In genomic region chr10:43350139-43350538, GRCh38 we compare ENCODE assay signal across 28 cellular contexts. TPM values are rescaled to one million over a fixed set of nuclear protein-coding genes. Genes with fewer than 3 reads are reported as not detected.
A peak's percentile ranks its signal among the peaks of the same experiment; 100 is the strongest.
DNase-seq lines count a peak whose midpoint lies in the region; ATAC-seq, FAIRE-seq and TF ChIP-seq lines count a peak whose summit lies in the region.
"Had no signal": no experiment of that assay in that cellular context is flagged by ENCODE, and none has a peak within 500 bp of the region (broad histone marks: within the 10 kb centered on the region; RNA-seq: fewer than 3 reads in every experiment).

No MANE protein-coding gene starts in this region.

- H3K9me1 ChIP-seq in IMR-90 (ENCODE audit: insufficient read depth, low read length): no peaks in the 10 kb centered on the region

- H4K20me1 ChIP-seq in IMR-90 (ENCODE audit: insufficient read depth, low read length) (no peaks in the 10 kb centered on the region), GM23338 (replicated peaks; ENCODE audit: insufficient read depth) (no peaks in the 10 kb centered on the region)

- H3K9ac ChIP-seq in IMR-90 (ENCODE audit: low read depth, low read length): no peak overlapping the region
- H3K9ac ChIP-seq: GM23248, KMS-11 had no signal

- H3K4me1 Mint-ChIP-seq in GM23338: peaks cover 15% of the 10 kb centered on the region

- no peak overlapping the region for H3K14ac ChIP-seq in IMR-90 (replicated peaks; ENCODE audit: low read depth, low read length)

- no peak overlapping the region for H3K18ac ChIP-seq in IMR-90 (ENCODE audit: low read depth, low read length)

- H3K9me3 ChIP-seq in BE2C (no peaks in the 10 kb centered on the region), IMR-90 (ENCODE audit: control insufficient read depth, insufficient read depth, low read length) (no peaks in the 10 kb centered on the region), mucosa of descending colon (no peaks in the 10 kb centered on the region)
- H3K9me3 ChIP-seq: esophagus squamous epithelium, right lobe of liver, uterus had no signal

- H3K36me3 Mint-ChIP-seq in GM23338 (ENCODE audit: low read depth): no peaks in the 10 kb centered on the region
- H3K36me3 Mint-ChIP-seq: activated naive CD8-positive, alpha-beta T cell; CD14-positive monocyte had no signal

- H3F3A ChIP-seq in GM23338 (replicated peaks; ENCODE audit: low read depth): no peaks in the 10 kb centered on the region

- H3K9me3 Mint-ChIP-seq in GM23338: no peaks in the 10 kb centered on the region
- H3K9me3 Mint-ChIP-seq: activated CD4-positive, alpha-beta T cell treated with anti-CD3 and anti-CD28 coated beads, Interleukin-2, amount 10 ng/mL, durations not matched to agents 24 days and 14 days; activated T-helper 2 cell treated with anti-CD3 and anti-CD28 coated beads, Interferon-gamma antibody, Interleukin-2, Interleukin-4, amounts not matched to agents 10 μg/mL and 5 μg/mL and 100 μg/mL, durations not matched to agents 14 hours and 24 hours and 36 hours; naive thymus-derived CD8-positive, alpha-beta T cell; T-helper 1 cell treated with Interleukin-12 subunit alpha and Interleukin-12 subunit beta and Interleukin-4 antibody, amounts not matched to agents 30 μg/mL and 1 μg/mL, for 36 hours had no signal

- no peak overlapping the region for H3K4ac ChIP-seq in IMR-90 (ENCODE audit: low read depth, low read length)

- TF ChIP-seq RAD21 in IMR-90 (IDR thresholded peaks at IDR 0.05; ENCODE audit: low read length): no peak

- H2AK9ac ChIP-seq in IMR-90 (replicated peaks; ENCODE audit: low read depth, low read length, poor library complexity): peak overlapping the region; percentile 72

- TF ChIP-seq POLR2A in IMR-90 (IDR thresholded peaks at IDR 0.05; ENCODE audit: low read depth, low read length): no peak

- H3K79me1 ChIP-seq in IMR-90 (ENCODE audit: low read depth in 1 of 2, low read length in 2 of 2): no peaks in the 10 kb centered on the region

- intact Hi-C loops in IMR-90 (cut with micrococcal nuclease) (no loop called here), mucosa of descending colon (cut with DNase I, micrococcal nuclease) (loop anchor here in 1 of 2 donors (10.0 kb wide), 1 partner anchor 55 kb away; no protein-coding TSS in a partner anchor)

- 58% methylated on average over 2 of the region's 6 CpGs; no CpG with 5 or more reads in 1 of the 2 experiments for WGBS in IMR-90 (ENCODE audit: extremely low coverage in 2 of 2, insufficient read length in 1 of 2), 2 experiments

- no peak overlapping the region for H2BK5ac ChIP-seq in IMR-90 (ENCODE audit: low read depth, low read length, poor library complexity, severe bottlenecking)

- CTCF ChIA-PET in IMR-90 (lab: Yijun Ruan, JAX): no interaction called here

- H3K4me3 Mint-ChIP-seq in GM23338: no peak overlapping the region

- BruUV-seq in IMR-90 (replicated peaks; lab: Mats Ljungman, UMichigan): no TSS peak

- H3K9me2 ChIP-seq in GM23338 (ENCODE audit: insufficient read depth): no peaks in the 10 kb centered on the region

- DNase-seq in BE2C: peak; percentile 34
- DNase-seq in IMR-90: no peak
- DNase-seq in bronchial epithelial cell (ENCODE audit: low read depth): no peak
- DNase-seq in mucosa of descending colon: peak in 1 of 3 donors; percentile 51
- no peak for DNase-seq in GM23338 (ENCODE audit: low spot score)
- DNase-seq in stimulated activated CD4-positive, alpha-beta T cell treated with anti-CD3 and anti-CD28 coated beads, Interleukin-2, amount 100 ng/mL, for 24 hours: no peak
- DNase-seq: ACHN; activated CD4-positive, alpha-beta T cell treated with anti-CD3 and anti-CD28 coated beads, Interleukin-2, amount 10 ng/mL, durations not matched to agents 24 days and 14 days; activated CD8-positive, alpha-beta memory T cell treated with anti-CD3 and anti-CD28 coated beads, Interleukin-2, amount 50 U/mL, for 48 hours; esophagus squamous epithelium; GM23248; kidney glomerular epithelial cell; NCI-H187; NCI-H69; right lobe of liver; SHP77; uterus had no signal

- TF ChIP-seq CTCF in BE2C (IDR thresholded peaks at IDR 0.05; ENCODE audit: low read depth, low read length): no peak
- no peak for TF ChIP-seq CTCF in IMR-90 (conservative IDR thresholded peaks at IDR 0.05; ENCODE audit: low read depth, low read length)
- no peak for TF ChIP-seq CTCF in bronchial epithelial cell (IDR thresholded peaks at IDR 0.05; ENCODE audit: insufficient read depth, low read length, severe bottlenecking)
- TF ChIP-seq CTCF in mucosa of descending colon (IDR thresholded peaks at IDR 0.05): no peak
- no peak for TF ChIP-seq CTCF in GM23338 (conservative IDR thresholded peaks at IDR 0.05; ENCODE audit: low read depth in 2 of 2)

- H3K27ac ChIP-seq in IMR-90 (ENCODE audit: insufficient read depth, low read length): no peak overlapping the region
- no peak overlapping the region for H3K27ac ChIP-seq in GM23338 (ENCODE audit: low read depth)
- H3K27ac ChIP-seq: esophagus squamous epithelium, GM23248, KMS-11, right lobe of liver, uterus had no signal

- H3K27ac Mint-ChIP-seq in GM23338: no peak overlapping the region
- H3K27ac Mint-ChIP-seq: activated CD4-positive, alpha-beta T cell treated with anti-CD3 and anti-CD28 coated beads, Interleukin-2, amount 10 ng/mL, durations not matched to agents 24 days and 14 days; activated naive CD8-positive, alpha-beta T cell; activated T-helper 2 cell treated with anti-CD3 and anti-CD28 coated beads, Interferon-gamma antibody, Interleukin-2, Interleukin-4, amounts not matched to agents 10 μg/mL and 5 μg/mL and 100 μg/mL, durations not matched to agents 14 hours and 24 hours and 36 hours; T-helper 1 cell treated with Interleukin-12 subunit alpha and Interleukin-12 subunit beta and Interleukin-4 antibody, amounts not matched to agents 30 μg/mL and 1 μg/mL, for 36 hours had no signal

- H2AK5ac ChIP-seq in IMR-90 (ENCODE audit: low read depth, low read length): no peak overlapping the region

- H3K36me3 ChIP-seq in BE2C: no peaks in the 10 kb centered on the region
- no peaks in the 10 kb centered on the region for H3K36me3 ChIP-seq in IMR-90 (ENCODE audit: control insufficient read depth, insufficient read depth, low read length)
- H3K36me3 ChIP-seq in bronchial epithelial cell (ENCODE audit: control insufficient read depth, insufficient read depth, low read length): no peaks in the 10 kb centered on the region
- no peaks in the 10 kb centered on the region for H3K36me3 ChIP-seq in mucosa of descending colon (ENCODE audit: low read depth)
- H3K36me3 ChIP-seq in GM23338 (ENCODE audit: insufficient read depth): no peaks in the 10 kb centered on the region
- H3K36me3 ChIP-seq: esophagus squamous epithelium, right lobe of liver, uterus had no signal

- peaks cover 2% of the 10 kb centered on the region for H3K27me3 Mint-ChIP-seq in GM23338 (ENCODE audit: insufficient read depth, low read depth, poor library complexity)

- no peak overlapping the region for H2AFZ ChIP-seq in IMR-90 (replicated peaks; ENCODE audit: low read length, poor library complexity)
- no peak overlapping the region for H2AFZ ChIP-seq in GM23338
- H2AFZ ChIP-seq: GM23248 had no signal

- ATAC-seq in IMR-90 (ENCODE audit: low read depth): no peak
- peak; percentile 66 for ATAC-seq in mucosa of descending colon
- no peak for ATAC-seq in GM23338
- ATAC-seq in HG02678 (IDR thresholded peaks at IDR 0.05; ENCODE audit: unreplicated experiment): no peak
- no peak for ATAC-seq in HG02884 (IDR thresholded peaks at IDR 0.05; ENCODE audit: unreplicated experiment)
- ATAC-seq: naive thymus-derived CD8-positive, alpha-beta T cell; right lobe of liver had no signal

- H2BK120ac ChIP-seq in IMR-90 (ENCODE audit: low read depth, low read length): no peak overlapping the region

- no peak overlapping the region for H4K8ac ChIP-seq in IMR-90 (ENCODE audit: low read depth in 2 of 2, low read length in 2 of 2)

- in situ Hi-C loops in IMR-90 (cut with MboI; ENCODE audit: low sequenced_read_pairs): no loop called here

- H4K91ac ChIP-seq in IMR-90 (ENCODE audit: insufficient read depth, low read depth, low read length): no peak overlapping the region

- H3K27me3 ChIP-seq in BE2C (no peaks in the 10 kb centered on the region), IMR-90 (ENCODE audit: control insufficient read depth, insufficient read depth, low read length) (peaks cover 16% of the 10 kb centered on the region), bronchial epithelial cell (ENCODE audit: control insufficient read depth, insufficient read depth, low read length) (no peaks in the 10 kb centered on the region), GM23338 (ENCODE audit: insufficient read depth) (no peaks in the 10 kb centered on the region)
- H3K27me3 ChIP-seq: right lobe of liver had no signal

- no peak overlapping the region for H2BK15ac ChIP-seq in IMR-90 (ENCODE audit: low read depth, low read length)

- POLR2A ChIA-PET in IMR-90 (lab: Charles Lee; ENCODE audit: unreplicated experiment): no interaction called here

- no peak overlapping the region for H2BK20ac ChIP-seq in IMR-90 (ENCODE audit: low read depth, low read length)

- no peak overlapping the region for H3K56ac ChIP-seq in IMR-90 (ENCODE audit: extremely low read depth, insufficient read depth, low read length)

- H3K23ac ChIP-seq in IMR-90 (ENCODE audit: low read depth, low read length): no peak overlapping the region

- dilution Hi-C loops in IMR-90 (cut with HindIII; ENCODE audit: low sequenced_read_pairs, unreplicated experiment): no loop called here

- no peak overlapping the region for H3K4me2 ChIP-seq in IMR-90 (ENCODE audit: low read depth, low read length)
- no peak overlapping the region for H3K4me2 ChIP-seq in GM23338
- H3K4me2 ChIP-seq: KMS-11 had no signal

- H3K4me1 ChIP-seq in BE2C (no peaks in the 10 kb centered on the region), IMR-90 (ENCODE audit: control insufficient read depth, insufficient read depth, low read length) (no peaks in the 10 kb centered on the region), mucosa of descending colon (ENCODE audit: low read depth) (peaks cover 4% of the 10 kb centered on the region), GM23338 (ENCODE audit: insufficient read depth) (peaks cover 20% of the 10 kb centered on the region)
- H3K4me1 ChIP-seq: right lobe of liver, uterus had no signal

- no peak overlapping the region for H3K4me3 ChIP-seq in BE2C (ENCODE audit: low read depth, low read length)
- H3K4me3 ChIP-seq in IMR-90 (ENCODE audit: insufficient read depth, low read depth, low read length): no peak overlapping the region
- H3K4me3 ChIP-seq in bronchial epithelial cell (ENCODE audit: low read depth, low read length): no peak overlapping the region
- no peak overlapping the region for H3K4me3 ChIP-seq in mucosa of descending colon
- no peak overlapping the region for H3K4me3 ChIP-seq in GM23338
- H3K4me3 ChIP-seq: GM23248, right lobe of liver, uterus had no signal

- peak; percentile 75 for FAIRE-seq in bronchial epithelial cell (lab: Jason Lieb, UNC)
- FAIRE-seq: colon had no signal

- H4K5ac ChIP-seq in IMR-90 (ENCODE audit: low read depth, low read length): no peak overlapping the region

- H3K79me2 ChIP-seq in GM23338 (replicated peaks; ENCODE audit: insufficient read depth): no peaks in the 10 kb centered on the region

RNA-seq across cellular contexts. Expression of gene FXYD4, which starts 21.3 kb away (rescaled TPM):
- polyA plus RNA-seq in BE2C (2012; ENCODE audit: insufficient read depth, insufficient read length, low read depth): not detected
- total RNA-seq in IMR-90 (2012; rRNA removed) (not detected in 2 replicates), bronchial epithelial cell (not detected in 2 replicates), mucosa of descending colon (not detected)
- polyA plus RNA-seq in IMR-90 (2012; rRNA removed) (not detected in 2 replicates), GM23338 (2016; fragmentation: Nextera tagmentation; extraction: Ambion mirVana) (not detected in 2 replicates)
- not detected in 2 replicates for polyA plus RNA-seq in IMR-90 (2012; cell fraction: cytosol; rRNA removed)
- not detected in 2 replicates for polyA plus RNA-seq in IMR-90 (2012; cell fraction: nucleus; rRNA removed; ENCODE audit: low replicate concordance)
- not detected in 2 replicates for total RNA-seq in GM23338 (2014; rRNA removed; shearing (Covaris generic))
- total RNA-seq: activated CD4-positive, alpha-beta T cell treated with anti-CD3 and anti-CD28 coated beads, Interleukin-2, amount 10 ng/mL, durations not matched to agents 24 days and 14 days; activated T-helper 2 cell treated with anti-CD3 and anti-CD28 coated beads, Interferon-gamma antibody, Interleukin-2, Interleukin-4, amounts not matched to agents 10 μg/mL and 5 μg/mL and 100 μg/mL, durations not matched to agents 14 hours and 24 hours and 36 hours; esophagus squamous epithelium; GM23248; mesenteric fat pad; naive thymus-derived CD8-positive, alpha-beta T cell; osteocyte; right lobe of liver; uterus had no signal
- polyA plus RNA-seq: CD14-positive monocyte; GM23248; naive thymus-derived CD8-positive, alpha-beta T cell had no signal

RNA-seq across cellular contexts. Expression of gene HNRNPF, which starts 58.8 kb away (rescaled TPM):
- polyA plus RNA-seq in BE2C (2012; ENCODE audit: insufficient read depth, insufficient read length, low read depth): 240 TPM
- total RNA-seq in IMR-90 (2012; rRNA removed) (207 and 276 TPM in 2 replicates), bronchial epithelial cell (307 and 351 TPM in 2 replicates), mucosa of descending colon (100 to 1,000 TPM; 212 to 229 (median 227) TPM)
- polyA plus RNA-seq in IMR-90 (2012; rRNA removed) (147 and 169 TPM in 2 replicates), GM23338 (2016; fragmentation: Nextera tagmentation; extraction: Ambion mirVana) (197 and 210 TPM in 2 replicates)
- polyA plus RNA-seq in IMR-90 (2012; cell fraction: cytosol; rRNA removed): 75.0 and 90.4 TPM in 2 replicates
- 58.9 and 93.6 TPM in 2 replicates for polyA plus RNA-seq in IMR-90 (2012; cell fraction: nucleus; rRNA removed; ENCODE audit: low replicate concordance)
- total RNA-seq in GM23338 (2014; rRNA removed; shearing (Covaris generic)): 346 and 378 TPM in 2 replicates
